Comparison of ENCODE assay signal across 14 cellular contexts in genomic region chr1:25958475-25958874, GRCh38. TPM values are rescaled to one million over a fixed set of nuclear protein-coding genes. Genes with fewer than 3 reads are reported as not detected.
DNase-seq lines count a peak whose midpoint lies in the region; ATAC-seq lines count a peak whose summit lies in the region.
"Had no signal": no experiment of that assay in that cellular context is flagged by ENCODE, and none has a peak within 500 bp of the region (broad histone marks: within the 10 kb centered on the region; RNA-seq: fewer than 3 reads in every experiment).

No MANE protein-coding gene starts in this region.

- H3K27ac Mint-ChIP-seq in immature natural killer cell = peak overlapping the region in 5 of 6 donors; percentile 24 to 61 (median 41)

- peaks cover 23 to 31% of the 10 kb centered on the region in 2 donors for H3K4me1 Mint-ChIP-seq in immature natural killer cell

- peaks cover 33 to 57% (median 39%) of the 10 kb centered on the region in 3 donors for H3K36me3 Mint-ChIP-seq in immature natural killer cell

- DNase-seq in AG08396 (ENCODE audit: low spot score) (peak; percentile 80), HS-27A (ENCODE audit: low read depth) (peak; percentile 71), astrocyte of the hippocampus (ENCODE audit: low read depth, low spot score) (peak; percentile 74), immature natural killer cell (no peak), Kasumi-1 (lab: John Stamatoyannopoulos, UW) (no peak), foreskin melanocyte (no peak), NCI-H2029 (lab: John Stamatoyannopoulos, UW) (no peak)
- DNase-seq: aorta, C1 segment of cervical spinal cord, NCI-H146, NCI-H774, retina, SHP77 treated with DMSO at 0.1 percent for 48 hours had no signal

- H3K9me3 Mint-ChIP-seq in immature natural killer cell = no peaks in the 10 kb centered on the region

- no peak overlapping the region for H3K4me3 Mint-ChIP-seq in immature natural killer cell

- peaks cover 0 to 4% (median 0%) of the 10 kb centered on the region in 3 donors for H3K27me3 Mint-ChIP-seq in immature natural killer cell (ENCODE audit: low read depth in 3 of 3)

- ATAC-seq in HG02938 (IDR thresholded peaks at IDR 0.05; ENCODE audit: unreplicated experiment) = no peak

RNA-seq across cellular contexts. Expression of gene PAFAH2, which starts 39.4 kb away (rescaled TPM):
- 10 to 100 TPM; 35.6 to 65.0 (median 37.9) TPM for polyA plus RNA-seq in immature natural killer cell

RNA-seq across cellular contexts. Expression of gene STMN1, which starts 52.3 kb away (rescaled TPM):
- 100 to 1,000 TPM; 135 to 156 (median 138) TPM for polyA plus RNA-seq in immature natural killer cell

Comparison
In these comparisons a context has a peak if more than half of its experiments do, and no peak if none do; other contexts are left out.
1. DNase-seq: peak in AG08396 (single experiment), HS-27A (single experiment) and astrocyte of the hippocampus (single experiment); none in immature natural killer cell (0 of 3), Kasumi-1 (0 of 2), foreskin melanocyte (single experiment) and NCI-H2029 (single experiment).